19 cellular contexts compared by ENCODE assay signal in genomic region chr14:105178868-105179140, GRCh38. TPM values are rescaled to one million over a fixed set of nuclear protein-coding genes. Genes with fewer than 3 reads are reported as not detected.
DNase-seq lines count a peak whose midpoint lies in the region; ATAC-seq and TF ChIP-seq lines count a peak whose summit lies in the region.
"Had no signal": no experiment of that assay in that cellular context is flagged by ENCODE, and none has a peak within 500 bp of the region (broad histone marks: within the 10 kb centered on the region; RNA-seq: fewer than 3 reads in every experiment).

No MANE protein-coding gene starts in this region.

- H3K4me1 Mint-ChIP-seq in glutamatergic neuron (ENCODE audit: low read depth, unreplicated experiment): peaks cover 20% of the 10 kb centered on the region
- H3K4me1 Mint-ChIP-seq in neural crest cell: no peaks in the 10 kb centered on the region
- H3K4me1 Mint-ChIP-seq in progenitor cell of endocrine pancreas (ENCODE audit: low read depth): no peaks in the 10 kb centered on the region

- peaks cover 0 to 13% (median 0%) of the 10 kb centered on the region in 11 experiments; a peak in 3 of 22 replicates for H3K27me3 ChIP-seq in BLaER1 treated with 17β-estradiol and CSF1 and Interleukin-3, amounts not matched to agents 10 nM and 100 nM

- peak overlapping the region; percentile 94 for H3K27ac Mint-ChIP-seq in glutamatergic neuron (ENCODE audit: unreplicated experiment)
- no peak overlapping the region for H3K27ac Mint-ChIP-seq in neural crest cell (ENCODE audit: unreplicated experiment)
- no peak overlapping the region for H3K27ac Mint-ChIP-seq in progenitor cell of endocrine pancreas
- H3K27ac Mint-ChIP-seq: B cell had no signal

- H3K4me1 ChIP-seq in BLaER1 treated with 17β-estradiol and CSF1 and Interleukin-3, amounts not matched to agents 10 nM and 100 nM: peaks cover 83 to 95% (median 91%) of the 10 kb centered on the region in 10 experiments
- H3K4me1 ChIP-seq in HEK293 (ENCODE audit: control insufficient read depth, insufficient read depth, low read length): no peaks in the 10 kb centered on the region
- peaks cover 51% of the 10 kb centered on the region for H3K4me1 ChIP-seq in OCI-LY7 (ENCODE audit: insufficient read depth, low read length, poor library complexity, severe bottlenecking)

- peak overlapping the region in 6 of 11 experiments; percentile 8 to 76 (median 16); a peak in 5 of 22 replicates for H3K9ac ChIP-seq in BLaER1 treated with 17β-estradiol and CSF1 and Interleukin-3, amounts not matched to agents 10 nM and 100 nM
- H3K9ac ChIP-seq: GM23248 had no signal

- no peak overlapping the region for H2AFZ ChIP-seq in OCI-LY7 (ENCODE audit: low read length)
- H2AFZ ChIP-seq: GM23248 had no signal

- TF ChIP-seq CTCF in HEK293 (tag by site-specific recombination; IDR thresholded peaks at IDR 0.05): no peak
- no peak for TF ChIP-seq CTCF in glutamatergic neuron (IDR thresholded peaks at IDR 0.05; ENCODE audit: partially characterized antibody, unreplicated experiment)
- TF ChIP-seq CTCF in neural crest cell (conservative IDR thresholded peaks at IDR 0.05): no peak
- no peak for TF ChIP-seq CTCF in progenitor cell of endocrine pancreas (IDR thresholded peaks at IDR 0.05; ENCODE audit: unreplicated experiment)
- no peak for TF ChIP-seq CTCF in GM10248 (IDR thresholded peaks at IDR 0.05; ENCODE audit: control extremely low read depth, extremely low read depth, low read depth, missing control alignments)
- no peak for TF ChIP-seq CTCF in OCI-LY7 (conservative IDR thresholded peaks at IDR 0.05; ENCODE audit: low read length)

- H3K9me3 ChIP-seq in BLaER1 treated with 17β-estradiol and CSF1 and Interleukin-3, amounts not matched to agents 10 nM and 100 nM (replicated peaks in 1 of 11): no peaks in the 10 kb centered on the region
- H3K9me3 ChIP-seq in HEK293 (ENCODE audit: control insufficient read depth, insufficient read depth, low read depth, low read length) (no peaks in the 10 kb centered on the region), OCI-LY7 (ENCODE audit: low read length) (no peaks in the 10 kb centered on the region)
- H3K9me3 ChIP-seq: HAP-1 had no signal

- BruUV-seq in OCI-LY7 (replicated peaks; lab: Mats Ljungman, UMichigan): no TSS peak

- H4K20me1 ChIP-seq in BLaER1 treated with 17β-estradiol and CSF1 and Interleukin-3, amounts not matched to agents 10 nM and 100 nM: peaks cover 11 to 57% (median 42%) of the 10 kb centered on the region in 11 experiments; a peak in 17 of 22 replicates
- H4K20me1 ChIP-seq in OCI-LY7 (ENCODE audit: insufficient read depth, low read length): no peaks in the 10 kb centered on the region

- POLR2A ChIA-PET in HEK293 (lab: Yijun Ruan, JAX) (no interaction called here), GM10248 (lab: Yijun Ruan, JAX) (no interaction called here), OCI-LY7 (lab: Charles Lee) (no interaction called here)

- no peaks in the 10 kb centered on the region for H3K79me2 ChIP-seq in OCI-LY7 (ENCODE audit: insufficient read depth, low read depth, low read length)

- H3K9me3 Mint-ChIP-seq in glutamatergic neuron (ENCODE audit: unreplicated experiment) (peaks cover 9% of the 10 kb centered on the region), neural crest cell (no peaks in the 10 kb centered on the region), progenitor cell of endocrine pancreas (ENCODE audit: low read depth) (no peaks in the 10 kb centered on the region)
- H3K9me3 Mint-ChIP-seq: CD4-positive, alpha-beta memory T cell; IgD-negative memory B cell had no signal

- DNase-seq in glutamatergic neuron (no peak), neural crest cell (ENCODE audit: low read depth, low spot score) (no peak), progenitor cell of endocrine pancreas (ENCODE audit: low spot score, unreplicated experiment) (no peak), GM10248 (ENCODE audit: extremely low spot score) (no peak), OCI-LY7 (ENCODE audit: low spot score) (no peak)
- DNase-seq: Calu3; CD4-positive, alpha-beta memory T cell; DMS79 treated with DMSO at 0.1 percent for 48 hours; GF-D8; GM23248; KBM-7 had no signal

- H3K36me3 ChIP-seq in BLaER1 treated with 17β-estradiol and CSF1 and Interleukin-3, amounts not matched to agents 10 nM and 100 nM: no peaks in the 10 kb centered on the region
- H3K36me3 ChIP-seq in HEK293 (ENCODE audit: control insufficient read depth in 2 of 2, insufficient read depth in 1 of 2, low read length in 2 of 2) (no peaks in the 10 kb centered on the region), OCI-LY7 (ENCODE audit: insufficient read depth, low read length) (no peaks in the 10 kb centered on the region)
- H3K36me3 ChIP-seq: HAP-1 had no signal

- peaks cover 7% of the 10 kb centered on the region for H3K27me3 Mint-ChIP-seq in glutamatergic neuron (ENCODE audit: unreplicated experiment)
- H3K27me3 Mint-ChIP-seq in neural crest cell (ENCODE audit: low read depth): peaks cover 9% of the 10 kb centered on the region
- H3K27me3 Mint-ChIP-seq in progenitor cell of endocrine pancreas: peaks cover 15% of the 10 kb centered on the region
- H3K27me3 Mint-ChIP-seq: B cell; CD4-positive, alpha-beta memory T cell had no signal

- H3K4me3 Mint-ChIP-seq in glutamatergic neuron (ENCODE audit: unreplicated experiment) (peak overlapping the region; percentile 76), neural crest cell (peak overlapping the region; percentile 68), progenitor cell of endocrine pancreas (ENCODE audit: low read depth) (no peak overlapping the region)

- CTCF ChIA-PET in HEK293 (lab: Yijun Ruan, JAX): interaction anchor here (4.0 kb wide), 1 partner anchor 9 kb away, joined by 18 read pairs; the partner anchor contains the start of gene JAG2
- CTCF ChIA-PET in GM10248 (lab: Yijun Ruan, JAX): no interaction called here
- CTCF ChIA-PET in OCI-LY7 (lab: Charles Lee; ENCODE audit: unreplicated experiment): no interaction called here

- no peaks in the 10 kb centered on the region for H3K9me2 ChIP-seq in OCI-LY7 (ENCODE audit: insufficient read depth, low read length)

- intact Hi-C loops in OCI-LY7 (cut with micrococcal nuclease; ENCODE audit: unreplicated experiment): loop anchor here (5.0 kb wide), 1 partner anchor 517 kb away; no protein-coding TSS in a partner anchor

- no peaks in the 10 kb centered on the region for H3K36me3 Mint-ChIP-seq in glutamatergic neuron (ENCODE audit: unreplicated experiment)
- H3K36me3 Mint-ChIP-seq in neural crest cell (ENCODE audit: low read depth): no peaks in the 10 kb centered on the region
- H3K36me3 Mint-ChIP-seq in progenitor cell of endocrine pancreas (ENCODE audit: insufficient read depth): no peaks in the 10 kb centered on the region
- H3K36me3 Mint-ChIP-seq: CD4-positive, alpha-beta memory T cell; IgD-negative memory B cell had no signal

- H3K27ac ChIP-seq in BLaER1 treated with 17β-estradiol and CSF1 and Interleukin-3, amounts not matched to agents 10 nM and 100 nM: no peak overlapping the region
- H3K27ac ChIP-seq in HEK293 (ENCODE audit: extremely low read depth, low read depth, low read length) (no peak overlapping the region), OCI-LY7 (ENCODE audit: low read depth, low read length, poor library complexity, severe bottlenecking) (no peak overlapping the region)
- H3K27ac ChIP-seq: C4-2B, GM23248 had no signal

- peak overlapping the region; percentile 42 to 100 (median 96); a peak in 20 of 22 replicates for H3K4me2 ChIP-seq in BLaER1 treated with 17β-estradiol and CSF1 and Interleukin-3, amounts not matched to agents 10 nM and 100 nM
- no peak overlapping the region for H3K4me2 ChIP-seq in OCI-LY7 (ENCODE audit: low read length)

- H3K4me3 ChIP-seq in BLaER1 treated with 17β-estradiol and CSF1 and Interleukin-3, amounts not matched to agents 10 nM and 100 nM: no peak overlapping the region
- H3K4me3 ChIP-seq in HEK293 (ENCODE audit: low read depth, low read length) (no peak overlapping the region), OCI-LY7 (ENCODE audit: low read depth, low read length, poor library complexity, severe bottlenecking) (no peak overlapping the region)
- H3K4me3 ChIP-seq: GM12878, GM23248, HAP-1 had no signal

- ATAC-seq in GM18858 (IDR thresholded peaks at IDR 0.05; ENCODE audit: unreplicated experiment): no peak
- ATAC-seq: GM12878 had no signal

TF ChIP-seq in HEK293, 187 proteins besides CTCF, POLR2A, EP300 and RAD21:
- TF ChIP-seq ZNF514 (tag by site-specific recombination; IDR thresholded peaks at IDR 0.05) (no peak), BCL11B (tag by site-specific recombination; IDR thresholded peaks at IDR 0.05; ENCODE audit: low read depth) (0 out of 2 replicates have a peak, but pooled peaks have one; percentile 22)

RNA-seq across cellular contexts. Expression of gene NUDT14, which starts 2.3 kb away (rescaled TPM):
- total RNA-seq in glutamatergic neuron (ENCODE audit: unreplicated experiment): 114 TPM
- total RNA-seq in neural crest cell: 25.6 and 27.1 TPM in 2 replicates
- total RNA-seq in progenitor cell of endocrine pancreas: 66.6 and 68.5 TPM in 2 replicates
- total RNA-seq in OCI-LY7 (2014; rRNA removed; shearing (Covaris generic)): 19.5 and 32.1 TPM in 2 replicates
- total RNA-seq in OCI-LY7 (2022): 37.0 and 37.5 TPM in 2 replicates

RNA-seq across cellular contexts. Expression of gene JAG2, which starts 10.2 kb away (rescaled TPM):
- 84.1 TPM for total RNA-seq in glutamatergic neuron (ENCODE audit: unreplicated experiment)
- total RNA-seq in neural crest cell: 2.7 and 4.2 TPM in 2 replicates
- total RNA-seq in progenitor cell of endocrine pancreas: 3.8 and 8.5 TPM in 2 replicates
- 4.0 and 5.0 TPM in 2 replicates for total RNA-seq in OCI-LY7 (2014; rRNA removed; shearing (Covaris generic))
- 6.0 and 6.5 TPM in 2 replicates for total RNA-seq in OCI-LY7 (2022)
